Comparison of ENCODE assay signal across 1 cellular context in genomic region chrX:115058276-115058675, GRCh38.
TF ChIP-seq lines count a peak whose summit lies in the region.

No MANE protein-coding gene starts in this region.

TF ChIP-seq in GM23338, 12 proteins besides CTCF, POLR2A, EP300 and RAD21 (continued from another document):
- TF ChIP-seq ZNF462 (CRISPR knock-in tag; IDR thresholded peaks at IDR 0.05) (no peak), EZH2phosphoT487 (IDR thresholded peaks at IDR 0.05; ENCODE audit: unreplicated experiment) (no peak), JUNB (IDR thresholded peaks at IDR 0.05; ENCODE audit: unreplicated experiment) (no peak), POLR2AphosphoS5 (IDR thresholded peaks at IDR 0.05; ENCODE audit: low read depth) (no peak), ETS1 (IDR thresholded peaks at IDR 0.05) (no peak), CREB1 (CRISPR knock-in tag; IDR thresholded peaks at IDR 0.05; ENCODE audit: low read depth) (no peak), NANOG (IDR thresholded peaks at IDR 0.05; ENCODE audit: borderline replicate concordance) (no peak), ZNF331 (CRISPR knock-in tag; IDR thresholded peaks at IDR 0.05; ENCODE audit: low read depth) (no peak), STAT1 (IDR thresholded peaks at IDR 0.05; ENCODE audit: unreplicated experiment) (no peak), EZH2 (IDR thresholded peaks at IDR 0.05; ENCODE audit: low read depth, unreplicated experiment) (no peak)
